In genomic region chr7:7967909-7968543, GRCh38 we compare ENCODE assay signal across 7 cellular contexts. TPM values are rescaled to one million over a fixed set of nuclear protein-coding genes. Genes with fewer than 3 reads are reported as not detected.
DNase-seq lines count a peak whose midpoint lies in the region; ATAC-seq and TF ChIP-seq lines count a peak whose summit lies in the region.

No MANE protein-coding gene starts in this region.

- H3K36me3 ChIP-seq in WERI-Rb-1 = no peaks in the 10 kb centered on the region
- H3K36me3 ChIP-seq in hepatocyte (replicated peaks; ENCODE audit: insufficient read depth, low read depth) = no peaks in the 10 kb centered on the region

- H3K9me3 Mint-ChIP-seq in stimulated activated naive B cell treated with anti-CD40 and anti-IgM and Interleukin-4, amounts not matched to agents 10 μg/mL and 1 μg/mL and 100 μg/mL, for 72 hours = no peaks in the 10 kb centered on the region

- peaks cover 8 to 30% of the 10 kb centered on the region in 2 donors for H3K4me1 Mint-ChIP-seq in stimulated activated naive B cell treated with anti-CD40 and anti-IgM and Interleukin-4, amounts not matched to agents 10 μg/mL and 1 μg/mL and 100 μg/mL, for 72 hours

- peaks cover 14% of the 10 kb centered on the region for H3K4me1 ChIP-seq in hepatocyte (ENCODE audit: insufficient read depth)

- no peaks in the 10 kb centered on the region for H3K9me2 ChIP-seq in hepatocyte (replicated peaks; ENCODE audit: insufficient read depth)

- DNase-seq in HFF-Myc (ENCODE audit: extremely low read depth, low read depth) (no peak), WERI-Rb-1 (no peak), hepatocyte (ENCODE audit: low spot score) (no peak), DMS79 (lab: John Stamatoyannopoulos, UW) (no peak)
- DNase-seq in stimulated activated naive B cell treated with anti-CD40 and anti-IgM and Interleukin-4, amounts not matched to agents 10 μg/mL and 1 μg/mL and 100 μg/mL, for 72 hours = no peak

- H4K20me1 ChIP-seq in hepatocyte (ENCODE audit: insufficient read depth, poor library complexity, severe bottlenecking) = peaks cover 12% of the 10 kb centered on the region

- no peaks in the 10 kb centered on the region for H3K27me3 Mint-ChIP-seq in stimulated activated naive B cell treated with anti-CD40 and anti-IgM and Interleukin-4, amounts not matched to agents 10 μg/mL and 1 μg/mL and 100 μg/mL, for 72 hours

- TF ChIP-seq CTCF in HFF-Myc (IDR thresholded peaks at IDR 0.05; ENCODE audit: low read depth, low read length, missing control alignments) (no peak), WERI-Rb-1 (IDR thresholded peaks at IDR 0.05; ENCODE audit: low read depth, low read length) (no peak), hepatocyte (IDR thresholded peaks at IDR 0.05; ENCODE audit: poor library complexity) (no peak)

- H3K27ac ChIP-seq in WERI-Rb-1 (no peak overlapping the region), hepatocyte (no peak overlapping the region)

- H3K27ac Mint-ChIP-seq in stimulated activated naive B cell treated with anti-CD40 and anti-IgM and Interleukin-4, amounts not matched to agents 10 μg/mL and 1 μg/mL and 100 μg/mL, for 72 hours = peak overlapping the region; percentile 87

- H3K4me3 ChIP-seq in HFF-Myc (replicated peaks; ENCODE audit: low read depth, low read length) (peak overlapping the region; percentile 77), WERI-Rb-1 (ENCODE audit: low read depth, low read length) (peak overlapping the region; percentile 65), hepatocyte (peak overlapping the region; percentile 33)

- H3K4me2 ChIP-seq in hepatocyte = peak overlapping the region; percentile 76

- 13% methylated on average over 13 of the region's 13 CpGs for WGBS in hepatocyte (ENCODE audit: low lambda C conversion rate, missing lambda C conversion rate)

- ATAC-seq in stimulated activated naive B cell treated with anti-CD40 and anti-IgM and Interleukin-4, amounts not matched to agents 10 μg/mL and 1 μg/mL and 100 μg/mL, for 72 hours (replicated peaks) = no peak
- ATAC-seq in HG03196 (IDR thresholded peaks at IDR 0.05; ENCODE audit: unreplicated experiment) = no peak
- no peak for ATAC-seq in GM21619 (IDR thresholded peaks at IDR 0.05; ENCODE audit: unreplicated experiment)

- H3K27me3 ChIP-seq in WERI-Rb-1 (ENCODE audit: insufficient read depth, low read depth, severe bottlenecking) (no peaks in the 10 kb centered on the region), hepatocyte (no peaks in the 10 kb centered on the region)

- H3K79me2 ChIP-seq in hepatocyte = peaks cover 30% of the 10 kb centered on the region

- peak overlapping the region; percentile 45 for H2AFZ ChIP-seq in hepatocyte

- peak overlapping the region in 1 of 2 donors; percentile 88 for H3K4me3 Mint-ChIP-seq in stimulated activated naive B cell treated with anti-CD40 and anti-IgM and Interleukin-4, amounts not matched to agents 10 μg/mL and 1 μg/mL and 100 μg/mL, for 72 hours

- H3K9me3 ChIP-seq in WERI-Rb-1 (ENCODE audit: severe bottlenecking) (no peaks in the 10 kb centered on the region), hepatocyte (ENCODE audit: low read depth) (no peaks in the 10 kb centered on the region)

- no peaks in the 10 kb centered on the region for H3K36me3 Mint-ChIP-seq in stimulated activated naive B cell treated with anti-CD40 and anti-IgM and Interleukin-4, amounts not matched to agents 10 μg/mL and 1 μg/mL and 100 μg/mL, for 72 hours

RNA-seq across cellular contexts. Expression of gene GLCCI1, which starts 0.6 kb away (rescaled TPM):
- total RNA-seq in hepatocyte = 18.2 and 21.4 TPM in 2 replicates
- 15.7 and 28.8 TPM in 2 replicates for polyA plus RNA-seq in hepatocyte
